In the genomic region with DNA sequence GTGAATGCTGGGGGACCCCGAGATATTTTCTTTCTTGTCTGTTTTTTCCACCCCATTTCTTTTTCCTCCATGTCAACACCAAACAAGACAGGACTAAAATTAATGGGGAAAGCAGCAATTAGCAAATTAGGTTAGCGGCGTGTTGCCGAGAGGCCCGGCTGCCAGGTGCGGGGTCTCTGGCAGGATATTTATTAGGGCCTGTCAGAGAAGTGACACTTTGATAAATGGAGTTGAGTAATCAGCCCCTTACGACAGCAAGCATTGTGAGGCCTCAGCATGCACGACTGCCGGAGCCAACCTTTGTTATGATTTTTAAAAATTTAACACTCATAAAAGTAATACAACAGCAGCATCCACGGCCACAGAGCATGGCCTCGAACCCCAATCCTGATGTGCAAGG, we compare ENCODE assay signal across 23 cellular contexts.
"Had no signal": no experiment of that assay in that cellular context is flagged by ENCODE, and none has a peak within 500 bp of the region (broad histone marks: within the 10 kb centered on the region; RNA-seq: fewer than 3 reads in every experiment).

No MANE protein-coding gene starts in this region.

- H3K36me3 ChIP-seq: brain microvascular endothelial cell had no signal

- H3K9me3 Mint-ChIP-seq: activated B cell treated with CpG ODN at 0.5 μM for 24 hours; activated CD8-positive, alpha-beta T cell treated with anti-CD3 and anti-CD28 coated beads for 36 hours; activated T-cell treated with anti-CD3 and anti-CD28 coated beads, Interleukin-2, amount 50 U/mL, for 4 hours; activated T-helper 17 cell treated with anti-CD3 and anti-CD28 coated beads, Interleukin-2, amount 50 U/mL, for 72 hours; central memory CD8-positive, alpha-beta T cell had no signal

- H3K27me3 ChIP-seq: brain microvascular endothelial cell had no signal

- H3K4me3 Mint-ChIP-seq: activated B cell treated with CpG ODN at 0.5 μM for 24 hours; activated CD8-positive, alpha-beta T cell treated with anti-CD3 and anti-CD28 coated beads for 36 hours; activated naive CD8-positive, alpha-beta T cell; activated T-cell treated with anti-CD3 and anti-CD28 coated beads, Interleukin-2, amount 50 U/mL, for 4 hours; activated T-helper 17 cell treated with anti-CD3 and anti-CD28 coated beads, Interleukin-2, amount 50 U/mL, for 72 hours; central memory CD8-positive, alpha-beta T cell had no signal

- H3K27ac ChIP-seq: brain microvascular endothelial cell, VCaP had no signal

- H3K4me1 Mint-ChIP-seq: activated B cell treated with CpG ODN at 0.5 μM for 24 hours; activated T-helper 17 cell treated with anti-CD3 and anti-CD28 coated beads, Interleukin-2, amount 50 U/mL, for 72 hours; central memory CD8-positive, alpha-beta T cell had no signal

- H3K36me3 Mint-ChIP-seq: activated naive CD8-positive, alpha-beta T cell had no signal

- H3K27ac Mint-ChIP-seq: activated B cell treated with CpG ODN at 0.5 μM for 24 hours; activated CD8-positive, alpha-beta T cell treated with anti-CD3 and anti-CD28 coated beads for 36 hours; activated naive CD8-positive, alpha-beta T cell; activated T-helper 17 cell treated with anti-CD3 and anti-CD28 coated beads, Interleukin-2, amount 50 U/mL, for 72 hours had no signal

- DNase-seq: activated B cell treated with CpG ODN at 0.5 μM for 24 hours; activated CD4-positive, alpha-beta T cell treated with anti-CD3 and anti-CD28 coated beads for 48 hours; activated CD4-positive, alpha-beta T cell treated with anti-CD3 and anti-CD28 coated beads, Interleukin-2, amount 50 U/mL, for 1 hour; activated CD4-positive, alpha-beta T cell treated with anti-CD3 and anti-CD28 coated beads, Interleukin-2, amount 50 U/mL, for 48 hours; activated CD8-positive, alpha-beta memory T cell treated with anti-CD3 and anti-CD28 coated beads for 24 hours; activated CD8-positive, alpha-beta T cell treated with anti-CD3 and anti-CD28 coated beads for 36 hours; activated effector memory CD4-positive, alpha-beta T cell treated with Interleukin-2 at 50 U/mL for 16 hours; activated gamma-delta T cell treated with Interleukin-2 at 50 U/mL for 16 hours; activated naive CD4-positive, alpha-beta T cell treated with anti-CD3 and anti-CD28 coated beads, Interleukin-2, amount 50 U/mL, for 16 hours; activated naive CD4-positive, alpha-beta T cell treated with Interleukin-2 at 50 U/mL for 16 hours; activated T-cell treated with anti-CD3 and anti-CD28 coated beads, Interleukin-2, amount 50 U/mL, for 4 hours; amniotic stem cell; brain microvascular endothelial cell; cortex of kidney; dermis blood vessel endothelial cell; effector CD8-positive, alpha-beta T cell; foreskin fibroblast; head of caudate nucleus; T-helper 2 cell had no signal
